ENCODE assay signal across 9 cellular contexts in the genomic region with DNA sequence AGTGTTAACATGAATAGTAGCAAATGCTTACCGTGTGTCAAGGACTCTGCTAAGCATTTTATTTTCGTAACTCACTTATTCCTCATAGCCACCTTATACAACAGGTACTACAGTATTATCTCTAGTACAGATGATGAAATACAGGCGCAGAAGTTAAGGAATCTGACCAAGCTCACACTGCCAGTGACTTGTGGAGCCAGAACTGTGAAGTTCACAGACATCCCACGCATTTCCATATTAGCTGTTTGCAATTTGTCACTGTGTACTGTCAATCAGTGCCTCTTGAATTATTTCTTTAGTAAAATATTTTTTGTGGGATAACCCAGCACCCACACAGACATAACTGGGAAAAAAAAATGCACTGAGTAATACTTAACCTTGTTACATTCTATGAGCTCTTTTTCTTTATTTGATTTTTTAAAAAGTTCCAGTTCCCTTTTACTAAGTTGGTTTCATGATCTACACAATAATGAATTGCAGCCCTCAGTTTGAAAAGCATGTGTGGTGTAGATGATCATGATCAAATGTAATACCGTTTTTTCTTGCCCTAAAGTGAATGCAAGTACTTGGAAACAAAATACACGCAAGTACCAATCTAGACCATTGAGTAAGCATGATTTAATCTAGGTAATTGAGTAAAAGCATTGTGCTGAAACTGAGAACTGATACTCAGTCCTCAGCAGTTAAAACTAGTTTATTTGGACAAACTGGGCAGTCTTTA. TPM values are rescaled to one million over a fixed set of nuclear protein-coding genes. Genes with fewer than 3 reads are reported as not detected.
DNase-seq lines count a peak whose midpoint lies in the region; ATAC-seq lines count a peak whose summit lies in the region.
"Had no signal": no experiment of that assay in that cellular context is flagged by ENCODE, and none has a peak within 500 bp of the region (broad histone marks: within the 10 kb centered on the region; RNA-seq: fewer than 3 reads in every experiment).

No MANE protein-coding gene starts in this region.

- ATAC-seq in GM18858 (IDR thresholded peaks at IDR 0.05; ENCODE audit: unreplicated experiment) = peak; percentile 34
- ATAC-seq in GM21423 (IDR thresholded peaks at IDR 0.05; ENCODE audit: unreplicated experiment) = peak; percentile 49
- ATAC-seq in HG03439 (IDR thresholded peaks at IDR 0.05; ENCODE audit: unreplicated experiment) = peak; percentile 37
- peak; percentile 85 for ATAC-seq in left lobe of liver
- ATAC-seq: T-cell had no signal

- no peak for DNase-seq in left lobe of liver (ENCODE audit: low spot score)
- DNase-seq in SW480 (ENCODE audit: low spot score) = no peak
- no peak for DNase-seq in NCI-H1694 treated with DMSO at 0.1 percent for 48 hours (lab: John Stamatoyannopoulos, UW)
- DNase-seq in activated CD8-positive, alpha-beta memory T cell treated with anti-CD3 and anti-CD28 coated beads, Interleukin-2, amount 50 U/mL, for 4 hours = no peak
- DNase-seq: NCI-H2107, T-cell had no signal

RNA-seq across cellular contexts. Expression of gene CUL1, which starts 14.1 kb away (rescaled TPM):
- total RNA-seq in left lobe of liver = 22.9 TPM

Comparison
In these comparisons a context has a peak if more than half of its experiments do, and no peak if none do; other contexts are left out.
1. ATAC-seq: peak in every context shown above with its lines; median percentile 85 in left lobe of liver; 49 in GM21423; 37 in HG03439; 34 in GM18858.